10 cellular contexts compared by ENCODE assay signal in the genomic region with DNA sequence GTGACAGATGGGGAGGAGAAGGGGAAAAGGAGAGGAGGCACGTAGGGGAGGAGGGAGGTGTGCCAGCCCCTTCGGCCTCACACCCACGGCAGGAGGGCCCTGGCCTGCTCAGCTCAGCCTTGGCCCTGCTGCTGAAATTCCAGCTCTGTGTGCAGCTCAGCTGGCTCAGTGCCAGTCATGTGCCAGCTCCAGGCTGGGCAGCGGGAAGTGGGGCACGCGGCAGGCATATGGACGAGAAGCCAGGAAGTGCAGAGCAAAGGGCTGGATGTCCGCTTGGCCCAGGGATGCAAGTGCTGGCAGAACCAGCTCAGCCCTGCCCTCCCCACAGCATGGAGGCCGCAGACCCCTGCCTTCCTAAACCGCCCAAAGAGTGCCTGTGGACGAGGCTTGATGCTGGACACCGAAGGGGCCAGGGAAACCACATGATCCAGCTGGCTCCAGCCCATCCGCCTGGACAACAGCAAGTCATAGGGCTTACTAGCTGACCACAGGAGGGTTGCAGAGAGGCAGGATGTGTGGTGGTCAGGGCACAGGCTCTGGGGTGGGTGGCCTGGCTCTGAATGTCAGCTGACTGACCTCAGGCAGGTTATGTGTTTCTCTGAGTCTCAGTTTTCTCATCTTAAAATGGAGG.
DNase-seq lines count a peak whose midpoint lies in the region; ATAC-seq and TF ChIP-seq lines count a peak whose summit lies in the region.
"Had no signal": no experiment of that assay in that cellular context is flagged by ENCODE, and none has a peak within 500 bp of the region (broad histone marks: within the 10 kb centered on the region; RNA-seq: fewer than 3 reads in every experiment).

No MANE protein-coding gene starts in this region.

- ATAC-seq in lower lobe of right lung (peak in 1 of 2 donors; percentile 20), GM21526 (IDR thresholded peaks at IDR 0.05; ENCODE audit: low FRiP score, unreplicated experiment) (no peak)

- peaks cover 26% of the 10 kb centered on the region for H3K4me1 ChIP-seq in lower lobe of right lung

- peak; percentile 37 for DNase-seq in A172 (ENCODE audit: low spot score)
- peak; percentile 27 for DNase-seq in LHCN-M2 (ENCODE audit: low read depth)
- DNase-seq in lower lobe of right lung = peak; percentile 68
- DNase-seq in HUDEP-2 (lab: John Stamatoyannopoulos, UW; ENCODE audit: unreplicated experiment in 76 of 76) = no peak
- DNase-seq in amniotic stem cell (lab: John Stamatoyannopoulos, UW) = no peak
- DNase-seq in activated CD4-positive, CD25-positive, alpha-beta regulatory T cell (lab: John Stamatoyannopoulos, UW) = no peak
- DNase-seq: activated gamma-delta T cell treated with Interleukin-2 at 50 U/mL for 16 hours; stimulated activated CD4-positive, alpha-beta T cell treated with anti-CD3 and anti-CD28 coated beads, Interleukin-2, amount 100 ng/mL, for 48 hours had no signal

- H3K27ac ChIP-seq in lower lobe of right lung = no peak overlapping the region

- peaks cover 6% of the 10 kb centered on the region for H3K36me3 Mint-ChIP-seq in brain

- TF ChIP-seq CTCF in brain (conservative IDR thresholded peaks at IDR 0.05) = no peak
- TF ChIP-seq CTCF in lower lobe of right lung (IDR thresholded peaks at IDR 0.05) = no peak

- peaks cover 95% of the 10 kb centered on the region for H3K4me1 Mint-ChIP-seq in brain

- peak overlapping the region; percentile 70 to 95 (median 84) for H3K27ac Mint-ChIP-seq in brain

- no peaks in the 10 kb centered on the region for H3K36me3 ChIP-seq in lower lobe of right lung

- H3K27me3 Mint-ChIP-seq in brain = no peaks in the 10 kb centered on the region

- no peak overlapping the region for H3K4me3 ChIP-seq in lower lobe of right lung

- intact Hi-C loops in lower lobe of right lung (cut with DNase I) = loop anchor here (10.0 kb wide), 1 partner anchor 130 kb away; no protein-coding TSS in a partner anchor

- no peaks in the 10 kb centered on the region for H3K9me3 Mint-ChIP-seq in brain

- H3K4me3 Mint-ChIP-seq in brain = no peak overlapping the region

- no peaks in the 10 kb centered on the region for H3K27me3 ChIP-seq in lower lobe of right lung (ENCODE audit: low read depth)

- H3K9me3 ChIP-seq in lower lobe of right lung = no peaks in the 10 kb centered on the region

Comparison
In these comparisons a context has a peak if more than half of its experiments do, and no peak if none do; other contexts are left out.
1. DNase-seq: peak in A172 (single experiment), LHCN-M2 (single experiment) and lower lobe of right lung (single experiment); none in HUDEP-2 (0 of 76), amniotic stem cell (single experiment) and activated CD4-positive, CD25-positive, alpha-beta regulatory T cell (0 of 4).